ENCODE assay signal across 18 cellular contexts in genomic region chr11:92758216-92758615, GRCh38.
DNase-seq lines count a peak whose midpoint lies in the region; TF ChIP-seq lines count a peak whose summit lies in the region.
"Had no signal": no experiment of that assay in that cellular context is flagged by ENCODE, and none has a peak within 500 bp of the region (broad histone marks: within the 10 kb centered on the region; RNA-seq: fewer than 3 reads in every experiment).

No MANE protein-coding gene starts in this region.

- H4K8ac ChIP-seq in mesendoderm (ENCODE audit: low read depth, low read length) = no peak overlapping the region

- H2BK5ac ChIP-seq in mesendoderm (ENCODE audit: low read length) = no peak overlapping the region

- no peak overlapping the region for H2AK5ac ChIP-seq in mesendoderm (ENCODE audit: low read length)

- H3K4ac ChIP-seq in mesendoderm (ENCODE audit: low read depth, low read length) = no peak overlapping the region

- H3K27ac ChIP-seq in mesendoderm (ENCODE audit: low read depth, low read length) (no peak overlapping the region), tibial artery (no peak overlapping the region), GM23248 (no peak overlapping the region)
- H3K27ac ChIP-seq: BLaER1 treated with 17β-estradiol and CSF1 and Interleukin-3, amounts not matched to agents 10 nM and 100 nM had no signal

- H2BK120ac ChIP-seq in mesendoderm (ENCODE audit: low read depth, low read length) = no peak overlapping the region

- H3K9me3 ChIP-seq in tibial artery (no peaks in the 10 kb centered on the region), GM23248 (ENCODE audit: low read depth) (no peaks in the 10 kb centered on the region)
- H3K9me3 ChIP-seq: BE2C; BLaER1 treated with 17β-estradiol and CSF1 and Interleukin-3, amounts not matched to agents 10 nM and 100 nM had no signal

- H3K56ac ChIP-seq in mesendoderm (ENCODE audit: low read length) = no peak overlapping the region

- H3K36me3 ChIP-seq in mesendoderm (ENCODE audit: control insufficient read depth, insufficient read depth, low read length) (no peaks in the 10 kb centered on the region), tibial artery (no peaks in the 10 kb centered on the region), GM23248 (ENCODE audit: low read depth) (no peaks in the 10 kb centered on the region)
- H3K36me3 ChIP-seq: BE2C; BLaER1 treated with 17β-estradiol and CSF1 and Interleukin-3, amounts not matched to agents 10 nM and 100 nM had no signal

- H3F3A ChIP-seq in GM23248 (ENCODE audit: insufficient read depth) = no peaks in the 10 kb centered on the region

- H2BK15ac ChIP-seq in mesendoderm (replicated peaks; ENCODE audit: low read depth) = no peak overlapping the region

- H3K9ac ChIP-seq in mesendoderm (ENCODE audit: low read length) (no peak overlapping the region), GM23248 (no peak overlapping the region)
- H3K9ac ChIP-seq: BLaER1 treated with 17β-estradiol and CSF1 and Interleukin-3, amounts not matched to agents 10 nM and 100 nM had no signal

- H3K4me2 ChIP-seq in mesendoderm (ENCODE audit: low read length) = no peak overlapping the region
- no peak overlapping the region for H3K4me2 ChIP-seq in GM23248 (ENCODE audit: unreplicated experiment)
- H3K4me2 ChIP-seq: BLaER1 treated with 17β-estradiol and CSF1 and Interleukin-3, amounts not matched to agents 10 nM and 100 nM had no signal

- H3K79me2 ChIP-seq in mesendoderm (ENCODE audit: control insufficient read depth, insufficient read depth, low read length) (no peaks in the 10 kb centered on the region), GM23248 (ENCODE audit: insufficient read depth) (no peaks in the 10 kb centered on the region)

- no peaks in the 10 kb centered on the region for H4K20me1 ChIP-seq in GM23248 (ENCODE audit: insufficient read depth)
- H4K20me1 ChIP-seq: BLaER1 treated with 17β-estradiol and CSF1 and Interleukin-3, amounts not matched to agents 10 nM and 100 nM had no signal

- H3K23ac ChIP-seq in mesendoderm (ENCODE audit: low read length) = no peak overlapping the region

- no peaks in the 10 kb centered on the region for H3K9me2 ChIP-seq in GM23248 (ENCODE audit: insufficient read depth)

- H3K79me1 ChIP-seq in mesendoderm (ENCODE audit: low read length) = no peaks in the 10 kb centered on the region

- no peaks in the 10 kb centered on the region for H3K4me1 ChIP-seq in mesendoderm (ENCODE audit: control insufficient read depth, low read depth, low read length)
- H3K4me1 ChIP-seq in tibial artery = no peaks in the 10 kb centered on the region
- no peaks in the 10 kb centered on the region for H3K4me1 ChIP-seq in GM23248 (ENCODE audit: insufficient read depth)
- H3K4me1 ChIP-seq: BE2C; BLaER1 treated with 17β-estradiol and CSF1 and Interleukin-3, amounts not matched to agents 10 nM and 100 nM had no signal

- H3K4me3 ChIP-seq in AG10803 (ENCODE audit: low read length) (no peak overlapping the region), mesendoderm (ENCODE audit: low read length) (no peak overlapping the region), tibial artery (no peak overlapping the region), GM23248 (no peak overlapping the region)
- H3K4me3 ChIP-seq: BLaER1 treated with 17β-estradiol and CSF1 and Interleukin-3, amounts not matched to agents 10 nM and 100 nM had no signal

- no peak overlapping the region for H3K18ac ChIP-seq in mesendoderm (ENCODE audit: low read length)

- H3K27me3 ChIP-seq in mesendoderm (ENCODE audit: insufficient read depth, low read length, poor library complexity) = no peaks in the 10 kb centered on the region
- H3K27me3 ChIP-seq in tibial artery = no peaks in the 10 kb centered on the region
- H3K27me3 ChIP-seq in GM23248 (replicated peaks; ENCODE audit: insufficient read depth) = no peaks in the 10 kb centered on the region
- H3K27me3 ChIP-seq: BE2C; BLaER1 treated with 17β-estradiol and CSF1 and Interleukin-3, amounts not matched to agents 10 nM and 100 nM had no signal

- intact Hi-C loops in tibial artery (cut with DNase I; ENCODE audit: low total_unique reads) = no loop called here

- in situ Hi-C loops in GM23248 (cut with MboI) = no loop called here

- DNase-seq in AG10803 (ENCODE audit: low read depth) (peak; percentile 39), GM03348 (ENCODE audit: low spot score) (peak; percentile 12), astrocyte of the hippocampus (ENCODE audit: low read depth, low spot score) (peak; percentile 26), mesendoderm (peak; percentile 32), tibial artery (no peak), GM23248 (no peak), SK-N-DZ (ENCODE audit: low spot score) (no peak)
- no peak for DNase-seq in stimulated activated CD4-positive, alpha-beta T cell treated with anti-CD3 and anti-CD28 coated beads, Interleukin-4, amount 100 ng/mL, for 1 hour
- DNase-seq: 8988T; AML-193; BE2C; CD4-positive, alpha-beta T cell; CD8-positive, alpha-beta memory T cell; DMS 273 treated with DMSO at 0.1 percent for 48 hours; GF-D8; H7; HCEC 1CT had no signal

- TF ChIP-seq CTCF in AG10803 (conservative IDR thresholded peaks at IDR 0.05; ENCODE audit: low read length) = no peak
- no peak for TF ChIP-seq CTCF in tibial artery (IDR thresholded peaks at IDR 0.05)

- no peak overlapping the region for H2AFZ ChIP-seq in GM23248

- H4K5ac ChIP-seq in mesendoderm (ENCODE audit: low read length) = no peak overlapping the region

Comparison
In these comparisons a context has a peak if more than half of its experiments do, and no peak if none do; other contexts are left out.
1. DNase-seq: peak in AG10803 (single experiment), GM03348 (single experiment), astrocyte of the hippocampus (single experiment) and mesendoderm (single experiment); none in tibial artery (0 of 2), GM23248 (single experiment), stimulated activated CD4-positive, alpha-beta T cell treated with anti-CD3 and anti-CD28 coated beads, Interleukin-4, amount 100 ng/mL, for 1 hour (single experiment) and SK-N-DZ (single experiment).